In the genomic region with DNA sequence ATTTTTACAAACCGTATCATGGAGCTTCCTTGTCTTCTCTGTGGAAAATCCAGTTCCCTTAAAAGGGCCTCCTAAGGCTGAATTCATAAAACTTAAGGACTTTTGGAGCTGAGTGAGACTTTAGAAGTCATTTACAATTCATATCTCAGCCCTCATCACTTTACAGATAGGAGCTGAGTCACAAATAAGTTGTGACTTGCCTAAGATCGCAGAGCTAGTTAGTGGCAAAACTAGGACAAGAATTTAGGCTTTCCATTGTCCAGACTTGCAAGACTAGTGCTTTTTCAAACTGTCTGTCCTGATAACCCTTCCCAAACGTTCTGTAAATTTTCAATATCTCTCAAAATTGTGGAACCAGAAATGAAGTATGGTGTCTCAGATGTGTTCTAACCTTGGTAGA, we compare ENCODE assay signal across 10 cellular contexts.
"Had no signal": no experiment of that assay in that cellular context is flagged by ENCODE, and none has a peak within 500 bp of the region (broad histone marks: within the 10 kb centered on the region; RNA-seq: fewer than 3 reads in every experiment).

No MANE protein-coding gene starts in this region.

- H3K9me3 Mint-ChIP-seq: activated naive CD8-positive, alpha-beta T cell treated with anti-CD3 and anti-CD28 coated beads for 36 hours; nephron had no signal

- H3K4me1 Mint-ChIP-seq: activated naive CD8-positive, alpha-beta T cell treated with anti-CD3 and anti-CD28 coated beads for 36 hours; stimulated activated naive CD8-positive, alpha-beta T cell treated with anti-CD3 and anti-CD28 coated beads, Interleukin-15, amount 100 ng/mL, for 72 hours had no signal

- H3K27me3 ChIP-seq: testis, upper lobe of right lung had no signal

- H3K36me3 ChIP-seq: upper lobe of right lung had no signal

- H3K4me3 ChIP-seq: testis, upper lobe of right lung had no signal

- H3K27ac ChIP-seq: testis, upper lobe of right lung had no signal

- H3K4me1 ChIP-seq: testis had no signal

- H3K9me3 ChIP-seq: testis, upper lobe of right lung had no signal

- ATAC-seq: left cardiac atrium; stimulated activated naive CD8-positive, alpha-beta T cell treated with anti-CD3 and anti-CD28 coated beads, Interleukin-15, amount 100 ng/mL, for 72 hours; upper lobe of right lung had no signal

- H3K4me3 Mint-ChIP-seq: activated naive CD8-positive, alpha-beta T cell treated with anti-CD3 and anti-CD28 coated beads for 36 hours; nephron; stimulated activated naive CD8-positive, alpha-beta T cell treated with anti-CD3 and anti-CD28 coated beads, Interleukin-15, amount 100 ng/mL, for 72 hours had no signal

- H3K36me3 Mint-ChIP-seq: activated naive CD8-positive, alpha-beta T cell treated with anti-CD3 and anti-CD28 coated beads for 36 hours had no signal

- DNase-seq: activated CD4-positive, alpha-beta T cell treated with anti-CD3 and anti-CD28 coated beads, Interleukin-2, amount 50 U/mL, for 48 hours; activated naive CD8-positive, alpha-beta T cell treated with anti-CD3 and anti-CD28 coated beads for 36 hours; activated T-cell treated with anti-CD3 and anti-CD28 coated beads for 4 hours; amygdala; caudate nucleus; left cardiac atrium; stimulated activated naive CD8-positive, alpha-beta T cell treated with anti-CD3 and anti-CD28 coated beads, Interleukin-15, amount 100 ng/mL, for 72 hours; testis; upper lobe of right lung had no signal

- H3K27ac Mint-ChIP-seq: activated naive CD8-positive, alpha-beta T cell treated with anti-CD3 and anti-CD28 coated beads for 36 hours; nephron; stimulated activated naive CD8-positive, alpha-beta T cell treated with anti-CD3 and anti-CD28 coated beads, Interleukin-15, amount 100 ng/mL, for 72 hours had no signal
